ENCODE assay signal across 7 cellular contexts in genomic region chrX:84729809-84730208, GRCh38.
DNase-seq lines count a peak whose midpoint lies in the region; ATAC-seq and TF ChIP-seq lines count a peak whose summit lies in the region.

No MANE protein-coding gene starts in this region.

- in situ Hi-C loops in mammary epithelial cell (cut with MboI; ENCODE audit: low sequenced_read_pairs in 2 of 2) = loop anchor here (25.0 kb wide), 3 partner anchors 182 to 332 kb away; no protein-coding TSS in a partner anchor

- WGBS in mammary epithelial cell (ENCODE audit: low coverage, missing lambda C conversion rate) = 16% methylated on average over 5 of the region's 5 CpGs
- 5 to 20% methylated on average over 3 to 5 of the region's 5 CpGs for WGBS in upper lobe of left lung, 2 donors

- TF ChIP-seq POLR2A in upper lobe of left lung (IDR thresholded peaks at IDR 0.05) = no peak

- DNase-seq in GM10266 (ENCODE audit: extremely low spot score) = peak; percentile 7
- peak; percentile 9 for DNase-seq in NCI-H774 (lab: John Stamatoyannopoulos, UW)
- DNase-seq in mammary epithelial cell = peak; percentile 25
- peak in 1 of 2 donors; percentile 12 for DNase-seq in left colon
- no peak for DNase-seq in upper lobe of left lung

- no peak overlapping the region for H3K9ac ChIP-seq in mammary epithelial cell (ENCODE audit: insufficient read depth, low read length)

- ATAC-seq in GM21515 (IDR thresholded peaks at IDR 0.05; ENCODE audit: unreplicated experiment) (peak; percentile 100), HG03521 (IDR thresholded peaks at IDR 0.05; ENCODE audit: unreplicated experiment) (peak; percentile 97), left colon (peak; percentile 96), upper lobe of left lung (ENCODE audit: low FRiP score in 2 of 2) (peak; percentile 62 to 82)

- H3K79me2 ChIP-seq in mammary epithelial cell (ENCODE audit: insufficient read depth, low read length) = no peaks in the 10 kb centered on the region

- intact Hi-C loops in mammary epithelial cell (cut with micrococcal nuclease) = loop anchor here (1.0 kb wide), 2 partner anchors 177 to 323 kb away; no protein-coding TSS in a partner anchor
- intact Hi-C loops in left colon (cut with DNase I, micrococcal nuclease) = no loop called here

- H3K27me3 ChIP-seq in mammary epithelial cell (ENCODE audit: insufficient read depth, low read length) (no peaks in the 10 kb centered on the region), upper lobe of left lung (no peaks in the 10 kb centered on the region)

- no TSS peak for BruUV-seq in mammary epithelial cell (replicated peaks; lab: Mats Ljungman, UMichigan)

- no peaks in the 10 kb centered on the region for H3K9me3 ChIP-seq in mammary epithelial cell (replicated peaks; ENCODE audit: insufficient read depth, low read length)
- no peaks in the 10 kb centered on the region for H3K9me3 ChIP-seq in upper lobe of left lung

- no peak overlapping the region for H3K4me2 ChIP-seq in mammary epithelial cell (ENCODE audit: insufficient read depth, low read depth, low read length)

- H2AFZ ChIP-seq in mammary epithelial cell (ENCODE audit: low read depth, low read length) = peak overlapping the region; percentile 76

- H3K27ac ChIP-seq in mammary epithelial cell (ENCODE audit: insufficient read depth, low read depth, low read length) = no peak overlapping the region
- H3K27ac ChIP-seq in upper lobe of left lung = no peak overlapping the region

- TF ChIP-seq CTCF in GM10266 (IDR thresholded peaks at IDR 0.05; ENCODE audit: control insufficient read depth, insufficient read depth, low read depth, missing control alignments) (peak; percentile 64), mammary epithelial cell (conservative IDR thresholded peaks at IDR 0.05 in 1 of 2, IDR thresholded peaks at IDR 0.05 in 1 of 2; ENCODE audit: extremely low read depth in 1 of 2, insufficient read depth in 1 of 2, low read depth in 1 of 2, low read length in 2 of 2) (peak; percentile 93 to 97), upper lobe of left lung (IDR thresholded peaks at IDR 0.05) (peak; percentile 34 to 78 (median 55))

- dilution Hi-C loops in mammary epithelial cell (cut with HindIII; ENCODE audit: low sequenced_read_pairs) = no loop called here

- H3K4me1 ChIP-seq in mammary epithelial cell (ENCODE audit: insufficient read depth, low read length) = peaks cover 3% of the 10 kb centered on the region
- no peaks in the 10 kb centered on the region for H3K4me1 ChIP-seq in upper lobe of left lung

- no peaks in the 10 kb centered on the region for H3K36me3 ChIP-seq in mammary epithelial cell (ENCODE audit: insufficient read depth, low read length)
- no peaks in the 10 kb centered on the region for H3K36me3 ChIP-seq in upper lobe of left lung

- TF ChIP-seq EP300 in upper lobe of left lung (IDR thresholded peaks at IDR 0.05) = no peak

- CTCF ChIA-PET in mammary epithelial cell (lab: Charles Lee; ENCODE audit: low non-redundant PET) = interaction anchor here (0.5 to 1.1 kb wide), 3 partner anchors 177 to 354 kb away, joined by 5 to 12 read pairs (median 8); no protein-coding TSS in a partner anchor

- no peak overlapping the region for H3K4me3 ChIP-seq in mammary epithelial cell (replicated peaks in 1 of 3; ENCODE audit: insufficient read depth in 1 of 3, low read depth in 2 of 3, low read length in 3 of 3)
- no peak overlapping the region for H3K4me3 ChIP-seq in upper lobe of left lung

- no peaks in the 10 kb centered on the region for H4K20me1 ChIP-seq in mammary epithelial cell (ENCODE audit: insufficient read depth, low read length)

Comparison
In these comparisons a context has a peak if more than half of its experiments do, and no peak if none do; other contexts are left out.
1. DNase-seq: peak in GM10266 (single experiment), NCI-H774 (single experiment) and mammary epithelial cell (single experiment); none in upper lobe of left lung (0 of 2).
2. Peak in every context shown above with its lines, with median percentiles within 50 percentile points of each other: CTCF ChIP-seq and ATAC-seq.